In the genomic region with DNA sequence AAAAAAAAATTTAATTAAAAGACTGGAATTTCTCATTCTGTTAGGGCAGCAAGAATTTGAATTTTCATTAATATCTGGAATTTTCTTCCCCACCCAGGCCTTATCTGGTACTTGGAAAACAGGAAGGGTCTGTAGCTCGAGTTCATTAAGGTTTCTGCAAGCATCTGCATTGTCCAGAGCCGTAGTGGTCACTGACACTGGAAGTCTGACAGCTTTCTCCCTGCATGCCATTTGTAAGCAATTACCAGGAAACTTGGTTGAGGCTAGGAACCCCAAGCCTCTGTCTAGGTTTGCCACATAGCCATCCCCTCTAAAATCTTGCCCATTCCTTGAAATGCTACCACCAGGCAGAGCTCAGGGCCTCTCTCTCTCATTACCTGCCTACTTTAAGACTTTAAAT, we compare ENCODE assay signal across 24 cellular contexts.
"Had no signal": no experiment of that assay in that cellular context is flagged by ENCODE, and none has a peak within 500 bp of the region (broad histone marks: within the 10 kb centered on the region; RNA-seq: fewer than 3 reads in every experiment).

No MANE protein-coding gene starts in this region.

- DNase-seq: cerebellar nuclear complex; erythroblast; foreskin keratinocyte; immature natural killer cell; kidney; left cardiac atrium; left ventricle myocardium inferior; mesendoderm; naive thymus-derived CD4-positive, alpha-beta T cell; nephron progenitor cell; ovary; right cardiac atrium; spleen; stimulated activated CD4-positive, alpha-beta T cell treated with anti-CD3 and anti-CD28 coated beads, Interleukin-15, amount 100 ng/mL, for 24 hours; stimulated activated CD4-positive, alpha-beta T cell treated with anti-CD3 and anti-CD28 coated beads, Interleukin-1b, Interleukin-23, amount 100 ng/mL, for 48 hours; stimulated activated CD4-positive, alpha-beta T cell treated with anti-CD3 and anti-CD28 coated beads, Interleukin-4, amount 100 ng/mL, for 24 hours; stimulated activated naive CD8-positive, alpha-beta T cell treated with anti-CD3 and anti-CD28 coated beads, Interleukin-15, amount 100 ng/mL, for 72 hours; testis had no signal

- H3K27me3 Mint-ChIP-seq: dendritic cell treated with granulocyte-macrophage colony-stimulating factor and Interleukin-4, amounts not matched to agents 40 ng/mL and 50 ng/mL, for 4 days; progenitor cell of endocrine pancreas; stimulated activated memory B cell treated with anti-CD40 and anti-IgM and Interleukin-4, amounts not matched to agents 10 μg/mL and 1 μg/mL and 100 μg/mL, for 72 hours had no signal

- H3K9me3 ChIP-seq: left ventricle myocardium inferior, neutrophil, ovary, spleen, testis, tibial nerve had no signal

- ATAC-seq: foreskin keratinocyte; left cardiac atrium; naive thymus-derived CD4-positive, alpha-beta T cell; right cardiac atrium; stimulated activated memory B cell treated with anti-CD40 and anti-IgM and Interleukin-4, amounts not matched to agents 10 μg/mL and 1 μg/mL and 100 μg/mL, for 72 hours; stimulated activated naive CD8-positive, alpha-beta T cell treated with anti-CD3 and anti-CD28 coated beads, Interleukin-15, amount 100 ng/mL, for 72 hours had no signal

- H3K27me3 ChIP-seq: neutrophil, ovary, spleen, testis, tibial nerve had no signal

- H3K4me3 Mint-ChIP-seq: dendritic cell treated with granulocyte-macrophage colony-stimulating factor and Interleukin-4, amounts not matched to agents 40 ng/mL and 50 ng/mL, for 4 days; immature natural killer cell; naive thymus-derived CD4-positive, alpha-beta T cell; nephron progenitor cell; stimulated activated memory B cell treated with anti-CD40 and anti-IgM and Interleukin-4, amounts not matched to agents 10 μg/mL and 1 μg/mL and 100 μg/mL, for 72 hours; stimulated activated naive CD8-positive, alpha-beta T cell treated with anti-CD3 and anti-CD28 coated beads, Interleukin-15, amount 100 ng/mL, for 72 hours had no signal

- H3K9me3 Mint-ChIP-seq: dendritic cell treated with granulocyte-macrophage colony-stimulating factor and Interleukin-4, amounts not matched to agents 40 ng/mL and 50 ng/mL, for 4 days; immature natural killer cell; naive thymus-derived CD4-positive, alpha-beta T cell; nephron progenitor cell; stimulated activated memory B cell treated with anti-CD40 and anti-IgM and Interleukin-4, amounts not matched to agents 10 μg/mL and 1 μg/mL and 100 μg/mL, for 72 hours; stimulated activated naive CD8-positive, alpha-beta T cell treated with anti-CD3 and anti-CD28 coated beads, Interleukin-15, amount 100 ng/mL, for 72 hours had no signal

- H3K27ac ChIP-seq: foreskin keratinocyte, left ventricle myocardium inferior, neutrophil, ovary, testis had no signal

- FAIRE-seq: colon, kidney had no signal

- H3K4me1 ChIP-seq: foreskin keratinocyte, left ventricle myocardium inferior, testis had no signal

- H3K4me3 ChIP-seq: left ventricle myocardium inferior, ovary, spleen, testis, tibial nerve had no signal

- H3K36me3 ChIP-seq: left ventricle myocardium inferior, neutrophil, ovary, spleen, tibial nerve had no signal

- H3K27ac Mint-ChIP-seq: dendritic cell treated with granulocyte-macrophage colony-stimulating factor and Interleukin-4, amounts not matched to agents 40 ng/mL and 50 ng/mL, for 4 days; immature natural killer cell; naive thymus-derived CD4-positive, alpha-beta T cell; nephron progenitor cell; progenitor cell of endocrine pancreas; stimulated activated memory B cell treated with anti-CD40 and anti-IgM and Interleukin-4, amounts not matched to agents 10 μg/mL and 1 μg/mL and 100 μg/mL, for 72 hours; stimulated activated naive CD8-positive, alpha-beta T cell treated with anti-CD3 and anti-CD28 coated beads, Interleukin-15, amount 100 ng/mL, for 72 hours had no signal
